Comparison of ENCODE assay signal across 6 cellular contexts in the genomic region with DNA sequence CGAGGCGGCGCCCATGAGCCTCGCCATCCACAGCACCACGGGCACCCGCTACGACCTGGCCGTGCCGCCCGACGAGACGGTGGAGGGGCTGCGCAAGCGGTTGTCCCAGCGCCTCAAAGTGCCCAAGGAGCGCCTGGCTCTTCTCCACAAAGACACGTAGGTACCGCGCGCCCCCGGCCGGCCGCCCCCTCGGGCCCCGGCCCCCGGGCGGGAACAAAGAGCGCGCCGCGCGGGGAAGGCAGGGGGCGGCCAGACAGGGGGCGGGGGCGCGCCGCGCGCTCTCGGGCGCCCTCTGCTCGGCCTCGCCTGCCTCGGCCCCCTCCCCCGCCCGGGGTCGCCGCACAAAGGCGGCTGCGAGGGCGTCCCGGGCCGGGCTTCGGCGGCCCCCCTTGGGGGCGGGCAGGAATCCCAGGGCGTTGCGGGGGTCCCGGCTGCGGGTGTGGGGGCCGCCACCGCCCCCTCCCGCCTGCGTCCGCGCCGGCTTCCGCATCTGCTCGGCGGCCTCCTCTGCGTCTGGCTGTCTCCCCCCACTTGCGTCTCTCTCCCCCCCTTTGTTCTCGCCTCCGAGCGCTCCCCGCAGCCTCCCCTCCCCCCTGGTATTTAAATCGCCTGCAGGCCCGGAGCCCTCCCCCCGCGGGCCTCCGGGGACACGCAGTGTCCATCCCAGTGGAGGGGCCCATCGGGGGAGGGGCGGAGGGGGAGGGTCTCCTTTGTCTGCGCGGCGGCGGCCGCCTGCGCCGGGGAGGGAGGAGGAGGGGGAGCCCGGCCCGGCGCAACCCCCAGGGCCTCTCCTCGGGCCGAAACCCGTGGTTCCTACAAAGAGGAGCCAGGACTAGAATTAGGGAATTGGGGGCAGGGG. TPM values are rescaled to one million over a fixed set of nuclear protein-coding genes. Genes with fewer than 3 reads are reported as not detected.
DNase-seq lines count a peak whose midpoint lies in the region; ATAC-seq and TF ChIP-seq lines count a peak whose summit lies in the region.

No MANE protein-coding gene starts in this region.

- ATAC-seq in HG03439 (IDR thresholded peaks at IDR 0.05; ENCODE audit: unreplicated experiment), result no peak

- H3K4me3 ChIP-seq in HL-60 (replicated peaks; ENCODE audit: insufficient read depth, low read length), result peak overlapping the region; percentile 89
- H3K4me3 ChIP-seq in esophagus (ENCODE audit: low read depth in 1 of 2, low read length in 2 of 2), result peak overlapping the region; percentile 82 to 86

- H3K27me3 ChIP-seq in HL-60 (ENCODE audit: insufficient read depth, poor library complexity, severe bottlenecking), result no peaks in the 10 kb centered on the region
- no peaks in the 10 kb centered on the region for H3K27me3 ChIP-seq in esophagus (ENCODE audit: control insufficient read depth in 1 of 2, insufficient read depth in 2 of 2, low read length in 2 of 2)

- DNase-seq in HL-60 (ENCODE audit: low read depth in 1 of 2, low spot score in 1 of 2), result peak; percentile 69 to 71
- peak; percentile 38 to 64 (median 61) for DNase-seq in T-helper 1 cell
- DNase-seq in pons (ENCODE audit: low spot score), result peak; percentile 61
- DNase-seq in SKM-1 treated with dmso at 0.1 percent for 144 hours (lab: John Stamatoyannopoulos, UW; ENCODE audit: unreplicated experiment), result no peak

- peak overlapping the region; percentile 98 for H3K27ac ChIP-seq in HL-60 (replicated peaks)
- peak overlapping the region; percentile 98 to 99 for H3K27ac ChIP-seq in esophagus (ENCODE audit: low read depth in 2 of 2, low read length in 1 of 2)

- no peaks in the 10 kb centered on the region for H3K9me3 ChIP-seq in esophagus (ENCODE audit: control insufficient read depth in 2 of 2, insufficient read depth in 1 of 2, low read depth in 1 of 2, low read length in 1 of 2)

- TF ChIP-seq CTCF in HL-60 (IDR thresholded peaks at IDR 0.05; ENCODE audit: insufficient read depth, low read length), result no peak

- 0 to 1% methylated on average over 74 to 97 of the region's 97 CpGs for WGBS in esophagus, 2 donors

- peaks cover 8 to 22% of the 10 kb centered on the region in 2 donors for H3K36me3 ChIP-seq in esophagus (ENCODE audit: control insufficient read depth in 2 of 2, insufficient read depth in 2 of 2, low read length in 1 of 2)

- H3K4me1 ChIP-seq in esophagus (ENCODE audit: control insufficient read depth in 2 of 2, insufficient read depth in 2 of 2, low read length in 1 of 2), result peaks cover 9 to 35% of the 10 kb centered on the region in 2 donors

RNA-seq across cellular contexts. Expression of gene MIDN, which starts 2.2 kb away (rescaled TPM):
- 10 to 100 TPM; 36.4 to 38.7 TPM for polyA plus RNA-seq in esophagus

RNA-seq across cellular contexts. Expression of gene ATP5F1D, which starts 9.1 kb away (rescaled TPM):
- 100 to 1,000 TPM; 234 to 289 TPM for polyA plus RNA-seq in esophagus

RNA-seq across cellular contexts. Expression of gene CBARP, which starts 12.8 kb away (rescaled TPM):
- polyA plus RNA-seq in esophagus, result 1 to 10 TPM in 1 of 2 donors, under 1 TPM in 1; 0.95 to 1.3 TPM

RNA-seq across cellular contexts. Expression of gene CIRBP, which starts 18.5 kb away (rescaled TPM):
- polyA plus RNA-seq in esophagus, result 100 to 1,000 TPM; 231 to 265 TPM

RNA-seq across cellular contexts. Expression of gene FAM174C, which starts 24.7 kb away (rescaled TPM):
- 10 to 100 TPM; 45.8 to 46.7 TPM for polyA plus RNA-seq in esophagus
